9 cellular contexts compared by ENCODE assay signal in the genomic region with DNA sequence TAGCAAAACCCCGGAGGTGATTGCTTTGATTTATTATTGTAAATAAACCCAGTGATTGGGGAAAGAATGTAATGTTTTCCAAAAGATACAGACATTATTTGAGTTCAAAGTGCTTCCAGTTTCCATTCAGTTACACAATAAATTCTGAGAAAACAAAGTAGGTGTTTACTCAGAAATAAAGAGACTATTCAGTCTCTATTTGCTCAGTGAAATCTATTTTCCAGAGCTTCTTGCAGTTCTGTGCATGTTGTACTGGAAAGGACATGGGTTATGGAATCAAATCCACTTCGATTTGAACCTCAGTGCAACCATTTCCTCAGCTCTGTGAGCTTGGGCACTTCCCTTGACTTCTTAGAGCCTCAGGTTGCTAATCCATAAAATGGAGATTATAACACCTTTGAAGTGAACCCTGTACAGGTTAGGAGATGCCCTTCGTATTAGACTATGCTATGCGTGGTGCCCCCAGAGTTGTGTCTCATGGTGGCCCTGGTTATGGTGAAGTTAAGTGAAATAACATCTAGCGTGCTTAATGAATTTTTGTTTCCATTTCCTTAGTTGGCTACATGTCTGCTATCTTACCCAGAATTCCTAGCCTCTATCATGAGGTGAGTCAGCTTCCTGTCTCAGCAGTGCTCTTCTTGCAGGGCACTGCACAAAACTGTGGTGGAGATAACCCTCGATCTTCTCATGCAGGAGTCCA.
DNase-seq lines count a peak whose midpoint lies in the region; ATAC-seq and TF ChIP-seq lines count a peak whose summit lies in the region.
"Had no signal": no experiment of that assay in that cellular context is flagged by ENCODE, and none has a peak within 500 bp of the region (broad histone marks: within the 10 kb centered on the region; RNA-seq: fewer than 3 reads in every experiment).

No MANE protein-coding gene starts in this region.

- no peak overlapping the region for H3K27ac ChIP-seq in mesendoderm (ENCODE audit: low read depth, low read length)
- H3K27ac ChIP-seq: KMS-11 had no signal

- H3K4me3 ChIP-seq in foreskin fibroblast (ENCODE audit: low read depth in 1 of 2, low read length in 2 of 2): no peak overlapping the region
- no peak overlapping the region for H3K4me3 ChIP-seq in mesendoderm (ENCODE audit: low read length)

- no peak overlapping the region for H4K5ac ChIP-seq in mesendoderm (ENCODE audit: low read length)

- no peaks in the 10 kb centered on the region for H3K27me3 ChIP-seq in mesendoderm (ENCODE audit: insufficient read depth, low read length, poor library complexity)

- H2BK5ac ChIP-seq in mesendoderm (ENCODE audit: low read length): no peak overlapping the region

- no peak overlapping the region for H2BK120ac ChIP-seq in mesendoderm (ENCODE audit: low read depth, low read length)

- no peak overlapping the region for H3K9ac ChIP-seq in mesendoderm (ENCODE audit: low read length)
- H3K9ac ChIP-seq: KMS-11 had no signal

- H3K4me1 ChIP-seq in mesendoderm (ENCODE audit: control insufficient read depth, low read depth, low read length): no peaks in the 10 kb centered on the region

- H3K79me1 ChIP-seq in mesendoderm (ENCODE audit: low read length): peaks cover 2% of the 10 kb centered on the region

- ATAC-seq in GM18505 (IDR thresholded peaks at IDR 0.05; ENCODE audit: unreplicated experiment): peak; percentile 60
- peak; percentile 50 for ATAC-seq in HG02973 (IDR thresholded peaks at IDR 0.05; ENCODE audit: unreplicated experiment)

- no peak overlapping the region for H3K56ac ChIP-seq in mesendoderm (ENCODE audit: low read length)

- no CpG with 5 or more reads among the region's 6 CpGs for WGBS in mesendoderm (ENCODE audit: extremely low coverage, insufficient coverage, low lambda C conversion rate)

- no peak overlapping the region for H4K8ac ChIP-seq in mesendoderm (ENCODE audit: low read depth, low read length)

- H2BK15ac ChIP-seq in mesendoderm (replicated peaks; ENCODE audit: low read depth): no peak overlapping the region

- H3K18ac ChIP-seq in mesendoderm (ENCODE audit: low read length): no peak overlapping the region

- no peak for TF ChIP-seq CTCF in foreskin fibroblast (IDR thresholded peaks at IDR 0.05; ENCODE audit: low read depth, low read length)

- no peak overlapping the region for H3K23ac ChIP-seq in mesendoderm (ENCODE audit: low read length)

- no peak overlapping the region for H3K4me2 ChIP-seq in mesendoderm (ENCODE audit: low read length)
- H3K4me2 ChIP-seq: KMS-11 had no signal

- peak; percentile 16 for DNase-seq in T-helper 9 cell
- peak; percentile 70 to 72 for DNase-seq in erythroblast (lab: John Stamatoyannopoulos, UW)
- no peak for DNase-seq in foreskin fibroblast
- DNase-seq in amniotic stem cell (lab: John Stamatoyannopoulos, UW): no peak
- no peak for DNase-seq in COLO829 (ENCODE audit: low spot score)
- no peak for DNase-seq in mesendoderm

- TF ChIP-seq POLR2A in GM18505 (IDR thresholded peaks at IDR 0.05; ENCODE audit: borderline replicate concordance, extremely low read depth, insufficient read depth, insufficient read length): no peak
- no peak for TF ChIP-seq POLR2A in erythroblast (IDR thresholded peaks at IDR 0.05; ENCODE audit: low read length)

- peaks cover 4% of the 10 kb centered on the region for H3K36me3 ChIP-seq in mesendoderm (ENCODE audit: control insufficient read depth, insufficient read depth, low read length)

- no peaks in the 10 kb centered on the region for H3K79me2 ChIP-seq in mesendoderm (ENCODE audit: control insufficient read depth, insufficient read depth, low read length)

- H2AK5ac ChIP-seq in mesendoderm (ENCODE audit: low read length): no peak overlapping the region

- H3K4ac ChIP-seq in mesendoderm (ENCODE audit: low read depth, low read length): no peak overlapping the region

Comparison
In these comparisons a context has a peak if more than half of its experiments do, and no peak if none do; other contexts are left out.
1. DNase-seq: peak in T-helper 9 cell (single experiment) and erythroblast (2 of 2); none in foreskin fibroblast (0 of 2), amniotic stem cell (single experiment), COLO829 (single experiment) and mesendoderm (single experiment).